Comparison of ENCODE assay signal across 34 cellular contexts in genomic region chr1:225207791-225208190, GRCh38.
"Had no signal": no experiment of that assay in that cellular context is flagged by ENCODE, and none has a peak within 500 bp of the region (broad histone marks: within the 10 kb centered on the region; RNA-seq: fewer than 3 reads in every experiment).

No MANE protein-coding gene starts in this region.

- H3K4me3 ChIP-seq: MG63 had no signal

- H3K27me3 ChIP-seq: MG63 had no signal

- H3K9me3 ChIP-seq: MG63 had no signal

- DNase-seq: Karpas-422, Kasumi-1, MG63, MM.1S, MV-4-11, NCI-H1048, NCI-H1092, NCI-H1092 treated with DMSO at 0.1 percent for 48 hours, NCI-H1105, NCI-H1105 treated with DMSO at 0.1 percent for 48 hours, NCI-H1417, NCI-H1417 treated with DMSO at 0.1 percent for 48 hours, NCI-H1436, NCI-H1436 treated with DMSO at 0.1 percent for 48 hours, NCI-H146, NCI-H1694, NCI-H1694 treated with DMSO at 0.1 percent for 48 hours, NCI-H187, NCI-H187 treated with DMSO at 0.1 percent for 48 hours, NCI-H1930, NCI-H2029, NCI-H2029 treated with DMSO at 0.1 percent for 48 hours, NCI-H2081, NCI-H2081 treated with DMSO at 0.1 percent for 48 hours, NCI-H2107, NCI-H2171, NCI-H2171 treated with DMSO at 0.1 percent for 48 hours, NCI-H2227 treated with DMSO at 0.1 percent for 48 hours, NCI-H226, NCI-H345, NCI-H446, NCI-H446 treated with DMSO at 0.1 percent for 48 hours, NCI-H510A, NCI-H510A treated with DMSO at 0.1 percent for 48 hours had no signal

- H3K36me3 ChIP-seq: MG63 had no signal
